In genomic region chr1:34985063-34985770, GRCh38 we compare ENCODE assay signal across 1 cellular context.
TF ChIP-seq lines count a peak whose summit lies in the region.

Gene TMEM35B, minus strand, starts transcription at chr1:34985347. Its CDS starts 42 bp downstream, at chr1:34985305.

TF ChIP-seq in K562, 482 proteins besides CTCF, POLR2A, EP300 and RAD21 (continued from another document and continues in another):
- TF ChIP-seq PREB (CRISPR knock-in tag; IDR thresholded peaks at IDR 0.05) (no peak), ETV5 (CRISPR knock-in tag; IDR thresholded peaks at IDR 0.05; ENCODE audit: low read depth) (peak; percentile 74), ZNF431 (CRISPR knock-in tag; IDR thresholded peaks at IDR 0.05) (no peak), ZNF561 (CRISPR knock-in tag; conservative IDR thresholded peaks at IDR 0.05) (0 out of 2 replicates have a peak, but pooled peaks have one; percentile 26), PHF20 (IDR thresholded peaks at IDR 0.05; ENCODE audit: partially characterized antibody) (peak; percentile 75), GTF2F1 (IDR thresholded peaks at IDR 0.05; ENCODE audit: low read depth, low read length) (no peak), MCM5 (IDR thresholded peaks at IDR 0.05; ENCODE audit: low read depth) (no peak), AFF4 (CRISPR knock-in tag; IDR thresholded peaks at IDR 0.05) (no peak), POLR2B (IDR thresholded peaks at IDR 0.05; ENCODE audit: low read depth, partially characterized antibody) (peak; percentile 73), ZNF274 (IDR thresholded peaks at IDR 0.05; ENCODE audit: borderline replicate concordance, low read depth, low read length) (no peak), ZNF174 (CRISPR knock-in tag; IDR thresholded peaks at IDR 0.05) (no peak), SETDB1 (IDR thresholded peaks at IDR 0.05; ENCODE audit: low read length) (no peak), SAFB (IDR thresholded peaks at IDR 0.05; ENCODE audit: borderline replicate concordance, low read depth, low read length) (peak; percentile 84), HSF4 (CRISPR knock-in tag; IDR thresholded peaks at IDR 0.05; ENCODE audit: borderline replicate concordance) (no peak), ZNF445 (CRISPR knock-in tag; IDR thresholded peaks at IDR 0.05; ENCODE audit: low read depth) (no peak), BCOR (IDR thresholded peaks at IDR 0.05) (peak; percentile 92), GABPB1 (CRISPR knock-in tag; IDR thresholded peaks at IDR 0.05) (0 out of 2 replicates have a peak, but pooled peaks have one; percentile 20), HMG20A (CRISPR knock-in tag; conservative IDR thresholded peaks at IDR 0.05) (no peak), HNRNPH1 (optimal IDR thresholded peaks at IDR 0.05; ENCODE audit: low read depth, low read length) (no peak), KLF10 (CRISPR knock-in tag; IDR thresholded peaks at IDR 0.05) (peak; percentile 72; the same call in 1 of the 2 replicates), ZNF511 (CRISPR knock-in tag; IDR thresholded peaks at IDR 0.05) (0 out of 2 replicates have a peak, but pooled peaks have one; percentile 53), CTBP1 (IDR thresholded peaks at IDR 0.05; ENCODE audit: borderline replicate concordance) (peak; percentile 66), NFIX (CRISPR knock-in tag; IDR thresholded peaks at IDR 0.05; ENCODE audit: low read depth) (no peak), E2F8 (IDR thresholded peaks at IDR 0.05; ENCODE audit: low read depth, partially characterized antibody) (peak; percentile 32), CXXC5 (CRISPR knock-in tag; IDR thresholded peaks at IDR 0.05) (peak; percentile 72), TRIM28 (IDR thresholded peaks at IDR 0.05) (no peak), C11orf30 (IDR thresholded peaks at IDR 0.05; ENCODE audit: low read depth) (no peak), NCOR1 (IDR thresholded peaks at IDR 0.05) (no peak), ZNF699 (CRISPR knock-in tag; IDR thresholded peaks at IDR 0.05; ENCODE audit: insufficient replicate concordance) (no peak), TAF15 (IDR thresholded peaks at IDR 0.05; ENCODE audit: low read depth, low read length) (no peak), SRF (CRISPR knock-in tag; IDR thresholded peaks at IDR 0.05) (0 out of 4 replicates have a peak, but pooled peaks of 1 of the 2 experiments have one; percentile 26), ELK3 (CRISPR knock-in tag; IDR thresholded peaks at IDR 0.05) (no peak), ZBED1 (IDR thresholded peaks at IDR 0.05) (0 out of 2 replicates have a peak, but pooled peaks have one; percentile 22), PHF21A (IDR thresholded peaks at IDR 0.05; ENCODE audit: borderline replicate concordance, low read depth) (no peak), MAZ (CRISPR knock-in tag; conservative IDR thresholded peaks at IDR 0.05 in 1 of 2, IDR thresholded peaks at IDR 0.05 in 1 of 2) (peak; percentile 83 to 95), CLOCK (CRISPR knock-in tag; IDR thresholded peaks at IDR 0.05; ENCODE audit: borderline replicate concordance) (no peak), ZNF518B (CRISPR knock-in tag; IDR thresholded peaks at IDR 0.05) (no peak)
- TF ChIP-seq, protein P1, sequence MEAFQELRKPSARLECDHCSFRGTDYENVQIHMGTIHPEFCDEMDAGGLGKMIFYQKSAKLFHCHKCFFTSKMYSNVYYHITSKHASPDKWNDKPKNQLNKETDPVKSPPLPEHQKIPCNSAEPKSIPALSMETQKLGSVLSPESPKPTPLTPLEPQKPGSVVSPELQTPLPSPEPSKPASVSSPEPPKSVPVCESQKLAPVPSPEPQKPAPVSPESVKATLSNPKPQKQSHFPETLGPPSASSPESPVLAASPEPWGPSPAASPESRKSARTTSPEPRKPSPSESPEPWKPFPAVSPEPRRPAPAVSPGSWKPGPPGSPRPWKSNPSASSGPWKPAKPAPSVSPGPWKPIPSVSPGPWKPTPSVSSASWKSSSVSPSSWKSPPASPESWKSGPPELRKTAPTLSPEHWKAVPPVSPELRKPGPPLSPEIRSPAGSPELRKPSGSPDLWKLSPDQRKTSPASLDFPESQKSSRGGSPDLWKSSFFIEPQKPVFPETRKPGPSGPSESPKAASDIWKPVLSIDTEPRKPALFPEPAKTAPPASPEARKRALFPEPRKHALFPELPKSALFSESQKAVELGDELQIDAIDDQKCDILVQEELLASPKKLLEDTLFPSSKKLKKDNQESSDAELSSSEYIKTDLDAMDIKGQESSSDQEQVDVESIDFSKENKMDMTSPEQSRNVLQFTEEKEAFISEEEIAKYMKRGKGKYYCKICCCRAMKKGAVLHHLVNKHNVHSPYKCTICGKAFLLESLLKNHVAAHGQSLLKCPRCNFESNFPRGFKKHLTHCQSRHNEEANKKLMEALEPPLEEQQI (IDR thresholded peaks at IDR 0.05) = no peak
- TF ChIP-seq, protein P2, sequence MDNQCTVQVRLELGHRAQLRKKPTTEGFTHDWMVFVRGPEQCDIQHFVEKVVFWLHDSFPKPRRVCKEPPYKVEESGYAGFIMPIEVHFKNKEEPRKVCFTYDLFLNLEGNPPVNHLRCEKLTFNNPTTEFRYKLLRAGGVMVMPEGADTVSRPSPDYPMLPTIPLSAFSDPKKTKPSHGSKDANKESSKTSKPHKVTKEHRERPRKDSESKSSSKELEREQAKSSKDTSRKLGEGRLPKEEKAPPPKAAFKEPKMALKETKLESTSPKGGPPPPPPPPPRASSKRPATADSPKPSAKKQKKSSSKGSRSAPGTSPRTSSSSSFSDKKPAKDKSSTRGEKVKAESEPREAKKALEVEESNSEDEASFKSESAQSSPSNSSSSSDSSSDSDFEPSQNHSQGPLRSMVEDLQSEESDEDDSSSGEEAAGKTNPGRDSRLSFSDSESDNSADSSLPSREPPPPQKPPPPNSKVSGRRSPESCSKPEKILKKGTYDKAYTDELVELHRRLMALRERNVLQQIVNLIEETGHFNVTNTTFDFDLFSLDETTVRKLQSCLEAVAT (IDR thresholded peaks at IDR 0.05) = 0 out of 4 replicates have a peak, but pooled peaks of 1 of the 2 experiments have one; percentile 18
- TF ChIP-seq, protein P3, sequence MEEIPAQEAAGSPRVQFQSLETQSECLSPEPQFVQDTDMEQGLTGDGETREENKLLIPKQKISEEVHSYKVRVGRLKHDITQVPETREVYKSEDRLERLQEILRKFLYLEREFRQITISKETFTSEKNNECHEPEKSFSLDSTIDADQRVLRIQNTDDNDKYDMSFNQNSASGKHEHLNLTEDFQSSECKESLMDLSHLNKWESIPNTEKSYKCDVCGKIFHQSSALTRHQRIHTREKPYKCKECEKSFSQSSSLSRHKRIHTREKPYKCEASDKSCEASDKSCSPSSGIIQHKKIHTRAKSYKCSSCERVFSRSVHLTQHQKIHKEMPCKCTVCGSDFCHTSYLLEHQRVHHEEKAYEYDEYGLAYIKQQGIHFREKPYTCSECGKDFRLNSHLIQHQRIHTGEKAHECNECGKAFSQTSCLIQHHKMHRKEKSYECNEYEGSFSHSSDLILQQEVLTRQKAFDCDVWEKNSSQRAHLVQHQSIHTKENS (CRISPR knock-in tag; IDR thresholded peaks at IDR 0.05) = no peak
